Comparison of ENCODE assay signal across 10 cellular contexts in the genomic region with DNA sequence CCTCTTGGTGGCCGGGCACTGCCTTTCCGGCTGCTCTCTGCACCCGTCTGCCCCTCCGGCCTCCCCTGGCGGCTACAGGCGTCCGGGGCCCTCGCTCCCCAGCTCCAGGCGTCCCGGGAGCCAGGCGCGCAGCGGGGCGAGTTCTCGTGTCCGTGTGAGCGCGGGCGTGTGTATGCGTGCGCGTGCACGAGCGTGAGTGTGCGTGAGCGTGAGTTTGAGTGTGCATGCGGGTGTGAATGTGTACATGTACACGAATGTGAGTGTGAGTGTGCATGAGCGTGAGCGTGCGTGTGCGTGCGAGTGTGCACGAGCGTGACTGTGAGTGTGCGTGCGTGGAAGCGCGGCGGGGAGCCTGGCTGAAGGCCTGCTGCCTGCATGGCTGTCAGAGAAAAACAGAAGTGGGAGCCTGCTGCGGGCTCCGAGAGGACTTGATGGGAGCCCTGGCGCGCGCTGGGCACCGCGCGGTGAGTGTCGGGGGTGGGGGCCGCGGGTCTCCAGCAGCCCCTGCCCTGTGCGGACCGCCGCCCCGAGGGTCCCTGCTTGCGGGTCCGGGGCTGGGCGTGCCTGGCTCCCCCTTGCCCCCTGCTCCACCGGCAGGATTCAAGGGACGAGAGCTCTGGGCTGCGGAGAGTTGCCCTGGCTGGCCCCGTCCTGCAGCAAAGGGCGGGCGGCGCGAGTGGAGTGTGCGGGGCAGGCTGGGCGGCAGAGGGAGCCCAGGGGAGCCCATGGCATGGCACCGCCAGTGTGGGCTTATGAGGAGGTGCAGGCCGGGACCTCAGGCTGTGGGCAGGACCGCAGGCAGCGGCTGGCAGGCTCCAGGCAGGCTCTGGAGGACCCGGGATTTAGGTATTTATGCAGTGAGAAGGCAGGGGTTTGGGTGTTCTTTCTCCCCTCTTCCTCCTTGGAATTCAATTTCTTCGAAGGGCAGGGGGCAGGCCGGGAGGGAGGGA.
A peak's percentile ranks its signal among the peaks of the same experiment; 100 is the strongest.
DNase-seq lines count a peak whose midpoint lies in the region; ATAC-seq and TF ChIP-seq lines count a peak whose summit lies in the region.
"Had no signal": no experiment of that assay in that cellular context is flagged by ENCODE, and none has a peak within 500 bp of the region (broad histone marks: within the 10 kb centered on the region; RNA-seq: fewer than 3 reads in every experiment).

No MANE protein-coding gene starts in this region.

- no peak for TF ChIP-seq CTCF in natural killer cell (IDR thresholded peaks at IDR 0.05)

- no peak overlapping the region for H3K27ac Mint-ChIP-seq in natural killer cell

- H3K36me3 Mint-ChIP-seq in natural killer cell: no peaks in the 10 kb centered on the region

- no peak overlapping the region for H3K27ac ChIP-seq in ACC112 (ENCODE audit: low read depth, low read length)
- no peak overlapping the region for H3K27ac ChIP-seq in HUES64 (ENCODE audit: low read depth, low read length)
- H3K27ac ChIP-seq in effector memory CD4-positive, alpha-beta T cell (ENCODE audit: insufficient read depth, low read length, poor library complexity, severe bottlenecking): no peak overlapping the region

- H3K9me3 ChIP-seq in HUES64 (ENCODE audit: insufficient read depth, low read depth, low read length) (no peaks in the 10 kb centered on the region), MG63 (no peaks in the 10 kb centered on the region)
- H3K9me3 ChIP-seq in effector memory CD4-positive, alpha-beta T cell (ENCODE audit: control insufficient read depth, low read length): no peaks in the 10 kb centered on the region

- H3K4me1 Mint-ChIP-seq in natural killer cell: peaks cover 11 to 18% of the 10 kb centered on the region in 2 donors

- H3K79me2 ChIP-seq in ACC112 (ENCODE audit: control insufficient read depth, insufficient read depth, low read length, unreplicated experiment): no peaks in the 10 kb centered on the region

- H3K27me3 ChIP-seq in ACC112 (ENCODE audit: insufficient read depth, low read length): peaks cover 97% of the 10 kb centered on the region
- H3K27me3 ChIP-seq in HUES64 (ENCODE audit: insufficient read depth, low read length): peaks cover 100% of the 10 kb centered on the region
- peaks cover 54% of the 10 kb centered on the region for H3K27me3 ChIP-seq in effector memory CD4-positive, alpha-beta T cell (replicated peaks; ENCODE audit: control insufficient read depth, insufficient read depth, low read length, poor library complexity, severe bottlenecking)
- peaks cover 16% of the 10 kb centered on the region for H3K27me3 ChIP-seq in MG63

- no peaks in the 10 kb centered on the region for H3K9me3 Mint-ChIP-seq in natural killer cell

- 5% methylated on average over 75 of the region's 75 CpGs for WGBS in HUES64

- H3K36me3 ChIP-seq in ACC112 (ENCODE audit: insufficient read depth, low read length) (no peaks in the 10 kb centered on the region), HUES64 (ENCODE audit: insufficient read depth, low read length) (no peaks in the 10 kb centered on the region), MG63 (no peaks in the 10 kb centered on the region)
- no peaks in the 10 kb centered on the region for H3K36me3 ChIP-seq in effector memory CD4-positive, alpha-beta T cell (ENCODE audit: control insufficient read depth, insufficient read depth, low read length)

- no peaks in the 10 kb centered on the region for H3K4me1 ChIP-seq in ACC112 (ENCODE audit: control insufficient read depth, insufficient read depth, low read length, unreplicated experiment)
- H3K4me1 ChIP-seq in HUES64 (ENCODE audit: insufficient read depth, low read length): peaks cover 12% of the 10 kb centered on the region; the same call in 1 of the 2 replicates
- H3K4me1 ChIP-seq in effector memory CD4-positive, alpha-beta T cell (ENCODE audit: control insufficient read depth, insufficient read depth, low read length, poor library complexity, severe bottlenecking): peaks cover 19% of the 10 kb centered on the region

- peaks cover 57 to 71% of the 10 kb centered on the region in 2 donors for H3K27me3 Mint-ChIP-seq in natural killer cell (ENCODE audit: low read depth in 2 of 2)

- intact Hi-C loops in natural killer cell (cut with micrococcal nuclease): loop anchor here (2.0 to 5.0 kb wide), 2 partner anchors 71 to 150 kb away; no protein-coding TSS in a partner anchor

- no peak overlapping the region for H2AFZ ChIP-seq in ACC112 (ENCODE audit: low read length, unreplicated experiment)

- peak overlapping the region; percentile 13; the same call in 1 of the 2 replicates for H3K4me3 ChIP-seq in ACC112 (ENCODE audit: low read depth, low read length)
- H3K4me3 ChIP-seq in HUES64 (ENCODE audit: low read length): peak overlapping the region; percentile 4; the same call in 1 of the 2 replicates
- H3K4me3 ChIP-seq in effector memory CD4-positive, alpha-beta T cell (ENCODE audit: insufficient read depth, low read depth, low read length, poor library complexity, severe bottlenecking): peak overlapping the region; percentile 8
- H3K4me3 ChIP-seq in MG63: no peak overlapping the region

- H3K9ac ChIP-seq in HUES64 (ENCODE audit: low read depth, low read length): no peak overlapping the region

- no peak for DNase-seq in effector memory CD4-positive, alpha-beta T cell
- DNase-seq in natural killer cell (no peak), activated gamma-delta T cell (lab: John Stamatoyannopoulos, UW) (no peak), NAMALWA (ENCODE audit: low spot score) (no peak), MG63 (no peak), germinal center (ENCODE audit: low spot score) (no peak)
- DNase-seq: central memory CD4-positive, alpha-beta T cell; NCI-H446 treated with DMSO at 0.1 percent for 48 hours had no signal

- no peak for ATAC-seq in natural killer cell

- H3K4me3 Mint-ChIP-seq in natural killer cell: peak overlapping the region; percentile 67
